Comparison of ENCODE assay signal across 7 cellular contexts in genomic region chr1:32933742-32934322, GRCh38. TPM values are rescaled to one million over a fixed set of nuclear protein-coding genes. Genes with fewer than 3 reads are reported as not detected.
DNase-seq lines count a peak whose midpoint lies in the region; ATAC-seq and TF ChIP-seq lines count a peak whose summit lies in the region.

No MANE protein-coding gene starts in this region.

- DNase-seq in hepatocyte (ENCODE audit: low spot score) (peak; percentile 85), thoracic aorta (ENCODE audit: low spot score) (no peak), NCI-H1417 (lab: John Stamatoyannopoulos, UW) (no peak)

- no peak overlapping the region for H3K9ac ChIP-seq in HUES6 (ENCODE audit: low read length)

- H2AFZ ChIP-seq in hepatocyte, result no peak overlapping the region

- H3K9me3 ChIP-seq in HUES6 (ENCODE audit: control insufficient read depth, insufficient read depth, low read depth, low read length), result no peaks in the 10 kb centered on the region
- H3K9me3 ChIP-seq in hepatocyte (ENCODE audit: low read depth), result no peaks in the 10 kb centered on the region
- no peaks in the 10 kb centered on the region for H3K9me3 ChIP-seq in thoracic aorta

- H3K4me2 ChIP-seq in hepatocyte, result peak overlapping the region; percentile 50

- H3K4me3 ChIP-seq in HUES6 (ENCODE audit: low read depth, low read length), result no peak overlapping the region
- H3K4me3 ChIP-seq in hepatocyte, result no peak overlapping the region
- no peak overlapping the region for H3K4me3 ChIP-seq in thoracic aorta

- H3K27me3 ChIP-seq in HUES6 (ENCODE audit: control insufficient read depth, insufficient read depth, low read length) (peaks cover 4% of the 10 kb centered on the region; the same call in 1 of the 2 replicates), hepatocyte (no peaks in the 10 kb centered on the region), thoracic aorta (replicated peaks; ENCODE audit: insufficient read depth) (no peaks in the 10 kb centered on the region)

- H3K36me3 ChIP-seq in HUES6 (ENCODE audit: control insufficient read depth, insufficient read depth, low read length) (peaks cover 19% of the 10 kb centered on the region), hepatocyte (replicated peaks; ENCODE audit: insufficient read depth, low read depth) (no peaks in the 10 kb centered on the region), thoracic aorta (peaks cover 14% of the 10 kb centered on the region)

- 12% methylated on average over 3 of the region's 3 CpGs for WGBS in hepatocyte (ENCODE audit: low lambda C conversion rate, missing lambda C conversion rate)

- H3K4me1 Mint-ChIP-seq in activated T-helper 17 cell treated with anti-CD3 and anti-CD28 coated beads, Interleukin-2, amount 50 U/mL, for 72 hours, result peaks cover 9% of the 10 kb centered on the region

- no peaks in the 10 kb centered on the region for H3K9me3 Mint-ChIP-seq in activated T-helper 17 cell treated with anti-CD3 and anti-CD28 coated beads, Interleukin-2, amount 50 U/mL, for 72 hours

- H4K20me1 ChIP-seq in hepatocyte (ENCODE audit: insufficient read depth, poor library complexity, severe bottlenecking), result no peaks in the 10 kb centered on the region

- TF ChIP-seq CTCF in hepatocyte (IDR thresholded peaks at IDR 0.05; ENCODE audit: poor library complexity) (no peak), thoracic aorta (IDR thresholded peaks at IDR 0.05) (no peak)

- H3K27ac Mint-ChIP-seq in activated T-helper 17 cell treated with anti-CD3 and anti-CD28 coated beads, Interleukin-2, amount 50 U/mL, for 72 hours, result peak overlapping the region; percentile 41

- H3K27ac ChIP-seq in HUES6 (ENCODE audit: low read depth, low read length) (peak overlapping the region; percentile 0; the same call in 1 of the 2 replicates), hepatocyte (peak overlapping the region; percentile 82), thoracic aorta (peak overlapping the region; percentile 43)

- H3K4me3 Mint-ChIP-seq in activated T-helper 17 cell treated with anti-CD3 and anti-CD28 coated beads, Interleukin-2, amount 50 U/mL, for 72 hours, result no peak overlapping the region

- no peak for TF ChIP-seq POLR2A in GM18505 (IDR thresholded peaks at IDR 0.05; ENCODE audit: borderline replicate concordance, extremely low read depth, insufficient read depth, insufficient read length)

- H3K4me1 ChIP-seq in HUES6 (ENCODE audit: control insufficient read depth, insufficient read depth, low read length) (peaks cover 6% of the 10 kb centered on the region; the same call in 1 of the 2 replicates), hepatocyte (ENCODE audit: insufficient read depth) (peaks cover 21% of the 10 kb centered on the region), thoracic aorta (ENCODE audit: control insufficient read depth in 1 of 2, low read depth in 2 of 2) (peaks cover 5 to 6% of the 10 kb centered on the region in 2 donors)

- ATAC-seq in activated T-helper 17 cell treated with anti-CD3 and anti-CD28 coated beads, Interleukin-2, amount 50 U/mL, for 72 hours (replicated peaks), result no peak
- no peak for ATAC-seq in thoracic aorta (ENCODE audit: insufficient number of reproducible peaks, low FRiP score, low read depth)
- no peak for ATAC-seq in HG02759 (IDR thresholded peaks at IDR 0.05; ENCODE audit: unreplicated experiment)
- ATAC-seq in GM18505 (IDR thresholded peaks at IDR 0.05; ENCODE audit: unreplicated experiment), result no peak

- no peaks in the 10 kb centered on the region for H3K9me2 ChIP-seq in hepatocyte (replicated peaks; ENCODE audit: insufficient read depth)

- no peaks in the 10 kb centered on the region for H3K27me3 Mint-ChIP-seq in activated T-helper 17 cell treated with anti-CD3 and anti-CD28 coated beads, Interleukin-2, amount 50 U/mL, for 72 hours

- H3K79me2 ChIP-seq in hepatocyte, result no peaks in the 10 kb centered on the region

- H3K36me3 Mint-ChIP-seq in activated T-helper 17 cell treated with anti-CD3 and anti-CD28 coated beads, Interleukin-2, amount 50 U/mL, for 72 hours (ENCODE audit: low read depth), result peaks cover 49% of the 10 kb centered on the region

RNA-seq across cellular contexts. Expression of gene RNF19B, which starts 30.8 kb away (rescaled TPM):
- 10 to 100 TPM; 32.2 to 65.6 TPM for total RNA-seq in activated T-helper 17 cell treated with anti-CD3 and anti-CD28 coated beads, Interleukin-2, amount 50 U/mL, for 72 hours
- 16.1 and 21.3 TPM in 2 replicates for total RNA-seq in hepatocyte
- polyA plus RNA-seq in hepatocyte, result 11.5 and 15.5 TPM in 2 replicates
- 10 to 100 TPM; 21.9 to 37.2 TPM for total RNA-seq in thoracic aorta

RNA-seq across cellular contexts. Expression of gene TMEM54, which starts 32.6 kb away (rescaled TPM):
- under 1 TPM; 0.37 to 0.80 TPM for total RNA-seq in activated T-helper 17 cell treated with anti-CD3 and anti-CD28 coated beads, Interleukin-2, amount 50 U/mL, for 72 hours
- total RNA-seq in hepatocyte (24.8 and 33.5 TPM in 2 replicates), thoracic aorta (10 to 100 TPM; 28.1 to 56.6 TPM)
- 52.6 and 64.7 TPM in 2 replicates for polyA plus RNA-seq in hepatocyte

RNA-seq across cellular contexts. Expression of gene HPCA, which starts 47.5 kb away (rescaled TPM):
- total RNA-seq in activated T-helper 17 cell treated with anti-CD3 and anti-CD28 coated beads, Interleukin-2, amount 50 U/mL, for 72 hours, result under 1 TPM in 1 of 2 donors, not detected in 1; 0.98 TPM
- total RNA-seq in hepatocyte (not detected in 2 replicates), thoracic aorta (not detected)
- 0.85 and 1.0 TPM in 2 replicates for polyA plus RNA-seq in hepatocyte

Comparison
In these comparisons a context has a peak if more than half of its experiments do, and no peak if none do; other contexts are left out.
1. H3K27ac ChIP-seq: peak in every context shown above with its lines; median percentile 82 in hepatocyte; 43 in thoracic aorta; 0 in HUES6.
2. RNA of gene TMEM54, which starts 32.6 kb away (total RNA-seq): 28.1 to 56.6 TPM in thoracic aorta and 24.8 to 33.5 TPM in hepatocyte; 0.37 to 0.80 TPM in activated T-helper 17 cell treated with anti-CD3 and anti-CD28 coated beads, Interleukin-2, amount 50 U/mL, for 72 hours; every median in the first group is over 10 times any median in the second.